22 cellular contexts compared by ENCODE assay signal in the genomic region with DNA sequence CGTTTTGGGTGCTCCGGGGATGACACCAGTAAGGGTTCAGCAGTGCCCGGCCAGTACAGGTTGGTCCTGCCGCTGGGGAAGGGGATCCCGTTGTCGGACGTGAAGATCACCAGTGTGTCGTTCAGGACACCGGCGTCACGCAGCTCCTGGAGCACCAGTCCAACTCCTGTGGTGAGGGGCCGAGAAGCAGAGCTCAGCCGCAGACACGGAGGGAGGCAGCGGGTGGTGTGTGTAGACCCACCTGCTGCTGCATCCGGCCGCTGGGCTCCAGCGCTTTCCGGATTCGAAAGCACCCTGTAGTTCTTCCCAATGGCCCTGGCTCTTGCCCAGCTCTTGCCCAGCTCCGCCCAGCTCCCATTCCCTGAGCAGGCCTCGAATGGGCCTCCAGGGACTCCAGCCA. TPM values are rescaled to one million over a fixed set of nuclear protein-coding genes. Genes with fewer than 3 reads are reported as not detected.
DNase-seq lines count a peak whose midpoint lies in the region; ATAC-seq lines count a peak whose summit lies in the region.
"Had no signal": no experiment of that assay in that cellular context is flagged by ENCODE, and none has a peak within 500 bp of the region (broad histone marks: within the 10 kb centered on the region; RNA-seq: fewer than 3 reads in every experiment).

No MANE protein-coding gene starts in this region.

- no peak for ATAC-seq in Right ventricle myocardium inferior
- ATAC-seq in left ventricle myocardium superior = no peak
- no peak for ATAC-seq in GM21576 (IDR thresholded peaks at IDR 0.05; ENCODE audit: unreplicated experiment)
- no peak for ATAC-seq in stimulated activated naive B cell treated with anti-CD40 and anti-IgM and Interleukin-4, amounts not matched to agents 10 μg/mL and 1 μg/mL and 100 μg/mL, for 72 hours (replicated peaks)
- ATAC-seq: PC-3 had no signal

- H3K36me3 Mint-ChIP-seq in dendritic cell treated with granulocyte-macrophage colony-stimulating factor and Interleukin-4, amounts not matched to agents 40 ng/mL and 50 ng/mL, for 4 days (ENCODE audit: low read depth) = peaks cover 100% of the 10 kb centered on the region
- peaks cover 47% of the 10 kb centered on the region in 2 donors for H3K36me3 Mint-ChIP-seq in stimulated activated naive B cell treated with anti-CD40 and anti-IgM and Interleukin-4, amounts not matched to agents 10 μg/mL and 1 μg/mL and 100 μg/mL, for 72 hours

- H3K4me1 Mint-ChIP-seq in dendritic cell treated with granulocyte-macrophage colony-stimulating factor and Interleukin-4, amounts not matched to agents 40 ng/mL and 50 ng/mL, for 4 days (ENCODE audit: low read depth) = peaks cover 87% of the 10 kb centered on the region
- peaks cover 11 to 16% of the 10 kb centered on the region in 2 donors for H3K4me1 Mint-ChIP-seq in stimulated activated naive B cell treated with anti-CD40 and anti-IgM and Interleukin-4, amounts not matched to agents 10 μg/mL and 1 μg/mL and 100 μg/mL, for 72 hours
- H3K4me1 Mint-ChIP-seq: H9 had no signal

- no peaks in the 10 kb centered on the region for H3K9me3 Mint-ChIP-seq in dendritic cell treated with granulocyte-macrophage colony-stimulating factor and Interleukin-4, amounts not matched to agents 40 ng/mL and 50 ng/mL, for 4 days
- no peaks in the 10 kb centered on the region for H3K9me3 Mint-ChIP-seq in stimulated activated naive B cell treated with anti-CD40 and anti-IgM and Interleukin-4, amounts not matched to agents 10 μg/mL and 1 μg/mL and 100 μg/mL, for 72 hours
- H3K9me3 Mint-ChIP-seq: H9, HFFc6 had no signal

- peak overlapping the region; percentile 87 for H3K27ac Mint-ChIP-seq in dendritic cell treated with granulocyte-macrophage colony-stimulating factor and Interleukin-4, amounts not matched to agents 40 ng/mL and 50 ng/mL, for 4 days
- no peak overlapping the region for H3K27ac Mint-ChIP-seq in stimulated activated naive B cell treated with anti-CD40 and anti-IgM and Interleukin-4, amounts not matched to agents 10 μg/mL and 1 μg/mL and 100 μg/mL, for 72 hours
- H3K27ac Mint-ChIP-seq: H9, HFFc6 had no signal

- DNase-seq in Right ventricle myocardium inferior (ENCODE audit: missing footprints) (peak; percentile 43), left ventricle myocardium superior (no peak), NCI-H2107 (lab: John Stamatoyannopoulos, UW) (peak; percentile 76), DMS 273 (lab: John Stamatoyannopoulos, UW; ENCODE audit: unreplicated experiment) (no peak), NCI-H1105 (lab: John Stamatoyannopoulos, UW) (no peak)
- no peak for DNase-seq in stimulated activated naive B cell treated with anti-CD40 and anti-IgM and Interleukin-4, amounts not matched to agents 10 μg/mL and 1 μg/mL and 100 μg/mL, for 72 hours
- DNase-seq: AML-193, DMS 273 treated with DMSO at 0.1 percent for 48 hours, DMS79 treated with DMSO at 0.1 percent for 48 hours, H9, HFFc6, NCI-H1417, NCI-H1930, NCI-H446, PC-3, SIG-M5, SK-N-SH, T-helper 2 cell had no signal

- peak overlapping the region; percentile 39 for H3K4me3 Mint-ChIP-seq in dendritic cell treated with granulocyte-macrophage colony-stimulating factor and Interleukin-4, amounts not matched to agents 40 ng/mL and 50 ng/mL, for 4 days
- H3K4me3 Mint-ChIP-seq in stimulated activated naive B cell treated with anti-CD40 and anti-IgM and Interleukin-4, amounts not matched to agents 10 μg/mL and 1 μg/mL and 100 μg/mL, for 72 hours = no peak overlapping the region
- H3K4me3 Mint-ChIP-seq: H9, HFFc6 had no signal

- H3K27me3 Mint-ChIP-seq in dendritic cell treated with granulocyte-macrophage colony-stimulating factor and Interleukin-4, amounts not matched to agents 40 ng/mL and 50 ng/mL, for 4 days = peaks cover 2% of the 10 kb centered on the region
- H3K27me3 Mint-ChIP-seq in stimulated activated naive B cell treated with anti-CD40 and anti-IgM and Interleukin-4, amounts not matched to agents 10 μg/mL and 1 μg/mL and 100 μg/mL, for 72 hours = no peaks in the 10 kb centered on the region

- intact Hi-C loops in Right ventricle myocardium inferior (cut with DNase I) = no loop called here
- intact Hi-C loops in left ventricle myocardium superior (cut with micrococcal nuclease) = no loop called here
- intact Hi-C loops in dendritic cell treated with granulocyte-macrophage colony-stimulating factor and Interleukin-4, amounts not matched to agents 40 ng/mL and 50 ng/mL, for 4 days (cut with micrococcal nuclease) = no loop called here

RNA-seq across cellular contexts. Expression of a gene that starts 8.0 kb away (rescaled TPM):
- total RNA-seq in Right ventricle myocardium inferior = 12.4 TPM
- 11.4 TPM for total RNA-seq in left ventricle myocardium superior

RNA-seq across cellular contexts. Expression of a gene that starts 8.1 kb away (rescaled TPM):
- total RNA-seq in Right ventricle myocardium inferior = 3.9 TPM
- total RNA-seq in left ventricle myocardium superior = 10.6 TPM

RNA-seq across cellular contexts. Expression of a gene that starts 42.3 kb away (rescaled TPM):
- total RNA-seq in Right ventricle myocardium inferior (not detected), left ventricle myocardium superior (not detected)
- total RNA-seq: HFFc6, HT1080, RPMI7951 had no signal

RNA-seq across cellular contexts. Expression of a gene that starts 48.5 kb away (rescaled TPM):
- total RNA-seq in Right ventricle myocardium inferior = 28.6 TPM
- total RNA-seq in left ventricle myocardium superior = 25.7 TPM

Comparison
In these comparisons a context has a peak if more than half of its experiments do, and no peak if none do; other contexts are left out.
1. DNase-seq: peak in Right ventricle myocardium inferior (single experiment) and NCI-H2107 (single experiment); none in left ventricle myocardium superior (single experiment), DMS 273 (single experiment), stimulated activated naive B cell treated with anti-CD40 and anti-IgM and Interleukin-4, amounts not matched to agents 10 μg/mL and 1 μg/mL and 100 μg/mL, for 72 hours (single experiment) and NCI-H1105 (single experiment).